23 cellular contexts compared by ENCODE assay signal in genomic region chr10:113997428-113997827, GRCh38. TPM values are rescaled to one million over a fixed set of nuclear protein-coding genes. Genes with fewer than 3 reads are reported as not detected.
DNase-seq lines count a peak whose midpoint lies in the region; ATAC-seq and TF ChIP-seq lines count a peak whose summit lies in the region.
"Had no signal": no experiment of that assay in that cellular context is flagged by ENCODE, and none has a peak within 500 bp of the region (broad histone marks: within the 10 kb centered on the region; RNA-seq: fewer than 3 reads in every experiment).

No MANE protein-coding gene starts in this region.

- H3K9me3 ChIP-seq in mucosa of rectum (ENCODE audit: control insufficient read depth in 2 of 2, low read length in 2 of 2) = no peaks in the 10 kb centered on the region
- H3K9me3 ChIP-seq: breast epithelium, right lobe of liver had no signal

- H3K27me3 ChIP-seq in mucosa of rectum (ENCODE audit: control insufficient read depth in 2 of 2, insufficient read depth in 2 of 2, low read length in 2 of 2) = peaks cover 0 to 2% of the 10 kb centered on the region in 2 donors
- H3K27me3 ChIP-seq: breast epithelium, right lobe of liver had no signal

- intact Hi-C loops in Right ventricle myocardium superior (cut with DNase I) = no loop called here
- intact Hi-C loops in cardiac septum (cut with DNase I) = no loop called here

- no peak overlapping the region for H3K4me3 ChIP-seq in mucosa of rectum (ENCODE audit: low read length in 2 of 2)
- H3K4me3 ChIP-seq: breast epithelium, GM12878, right lobe of liver had no signal

- H3K36me3 ChIP-seq in mucosa of rectum (ENCODE audit: control insufficient read depth in 2 of 2, insufficient read depth in 2 of 2, low read length in 2 of 2) = no peaks in the 10 kb centered on the region
- H3K36me3 ChIP-seq: breast epithelium, right lobe of liver had no signal

- peaks cover 12 to 20% of the 10 kb centered on the region in 2 donors for H3K4me1 ChIP-seq in mucosa of rectum (ENCODE audit: control insufficient read depth in 2 of 2, insufficient read depth in 2 of 2, low read length in 2 of 2)
- H3K4me1 ChIP-seq: breast epithelium had no signal

- in situ Hi-C loops in ACHN (cut with HindIII; ENCODE audit: low pct_ligation_motif_present, low pct_unique_long_range_greater_than_20kb, low sequenced_read_pairs) = no loop called here

- DNase-seq in Right ventricle myocardium superior = peak; percentile 50
- no peak for DNase-seq in cardiac septum (ENCODE audit: low spot score)
- DNase-seq in OCI-M1 (lab: John Stamatoyannopoulos, UW) = no peak
- no peak for DNase-seq in ACHN
- no peak for DNase-seq in DMS153 (lab: John Stamatoyannopoulos, UW)
- DNase-seq: activated CD4-positive, alpha-beta T cell treated with anti-CD3 and anti-CD28 coated beads for 1 hour; activated T-cell treated with anti-CD3 and anti-CD28 coated beads, Interleukin-2, amount 50 U/mL, for 1 hour; CD4-positive, alpha-beta memory T cell; cortex of kidney; kidney; naive thymus-derived CD8-positive, alpha-beta T cell; NCI-H1092; NCI-H2081; NCI-H510A treated with DMSO at 0.1 percent for 48 hours; stimulated activated CD8-positive, alpha-beta memory T cell treated with anti-CD3 and anti-CD28 coated beads, Interleukin-4, amount 100 ng/mL, for 48 hours; SW 1271 had no signal

- H3K9ac ChIP-seq in mucosa of rectum (ENCODE audit: low read depth in 1 of 2, low read length in 2 of 2) = no peak overlapping the region

- no peak for TF ChIP-seq CTCF in VCaP (conservative IDR thresholded peaks at IDR 0.05)

- ATAC-seq in Right ventricle myocardium superior (ENCODE audit: poor library complexity) = no peak
- ATAC-seq in HG03439 (IDR thresholded peaks at IDR 0.05; ENCODE audit: unreplicated experiment) = no peak
- ATAC-seq: GM12878; naive thymus-derived CD8-positive, alpha-beta T cell had no signal

- peak overlapping the region; percentile 22; the same call in 1 of the 2 replicates for H3K27ac ChIP-seq in VCaP
- peak overlapping the region; percentile 25 to 38 for H3K27ac ChIP-seq in mucosa of rectum (ENCODE audit: low read depth in 2 of 2, low read length in 2 of 2)
- H3K27ac ChIP-seq: breast epithelium, right lobe of liver had no signal

RNA-seq across cellular contexts. Expression of gene ADRB1, which starts 46.2 kb away (rescaled TPM):
- total RNA-seq in Right ventricle myocardium superior (63.0 TPM), cardiac septum (26.4 TPM)
- total RNA-seq: CD4-positive, alpha-beta memory T cell; naive thymus-derived CD8-positive, alpha-beta T cell; osteoblast had no signal
